ENCODE assay signal across 27 cellular contexts in genomic region chr5:111372799-111373198, GRCh38.
"Had no signal": no experiment of that assay in that cellular context is flagged by ENCODE, and none has a peak within 500 bp of the region (broad histone marks: within the 10 kb centered on the region; RNA-seq: fewer than 3 reads in every experiment).

No MANE protein-coding gene starts in this region.

- H3K9me3 ChIP-seq: esophagus squamous epithelium, gastrocnemius medialis, heart right ventricle, left lung, lower lobe of right lung, mucosa of descending colon had no signal

- H3K4me1 Mint-ChIP-seq: mesothelial cell of epicardium had no signal

- FAIRE-seq: endometrium, islet of Langerhans, keratinocyte had no signal

- H3K36me3 ChIP-seq: colonic mucosa, esophagus squamous epithelium, gastrocnemius medialis, heart right ventricle, left lung, lower lobe of right lung had no signal

- H3K27ac ChIP-seq: colonic mucosa, epithelial cell of prostate, esophagus squamous epithelium, gastrocnemius medialis, heart right ventricle, left lung, lower lobe of right lung had no signal

- H3K27me3 Mint-ChIP-seq: dendritic cell treated with granulocyte-macrophage colony-stimulating factor and Interleukin-4, amounts not matched to agents 40 ng/mL and 50 ng/mL, for 4 days; effector memory CD8-positive, alpha-beta T cell had no signal

- H3K4me3 ChIP-seq: colonic mucosa, esophagus squamous epithelium, gastrocnemius medialis, heart right ventricle, left lung, lower lobe of right lung, mucosa of descending colon had no signal

- H3K4me3 Mint-ChIP-seq: dendritic cell treated with granulocyte-macrophage colony-stimulating factor and Interleukin-4, amounts not matched to agents 40 ng/mL and 50 ng/mL, for 4 days; effector memory CD8-positive, alpha-beta T cell; endodermal cell; mesothelial cell of epicardium had no signal

- ATAC-seq: effector memory CD8-positive, alpha-beta T cell; esophagus mucosa; gastrocnemius medialis; heart right ventricle; left cardiac atrium; left lung; left ventricle myocardium superior; lower lobe of right lung; mucosa of descending colon had no signal

- H3K4me1 ChIP-seq: colonic mucosa, esophagus squamous epithelium, gastrocnemius medialis, heart right ventricle, left lung, lower lobe of right lung had no signal

- DNase-seq: colonic mucosa; cortex of kidney; effector CD8-positive, alpha-beta T cell; effector memory CD8-positive, alpha-beta T cell; endodermal cell; erythroblast; esophagus squamous epithelium; foreskin fibroblast; foreskin melanocyte; gastrocnemius medialis; glutamatergic neuron; head of caudate nucleus; heart right ventricle; hippocampal formation; left cardiac atrium; left lung; left ventricle myocardium superior; lower lobe of right lung; mesenchymal stem cell; mucosa of descending colon had no signal

- H3K27me3 ChIP-seq: colonic mucosa, esophagus squamous epithelium, gastrocnemius medialis, heart right ventricle, left lung had no signal

- H3K9me3 Mint-ChIP-seq: effector memory CD8-positive, alpha-beta T cell; endodermal cell had no signal

- H3K27ac Mint-ChIP-seq: dendritic cell treated with granulocyte-macrophage colony-stimulating factor and Interleukin-4, amounts not matched to agents 40 ng/mL and 50 ng/mL, for 4 days; effector memory CD8-positive, alpha-beta T cell; endodermal cell; mesothelial cell of epicardium had no signal
